ENCODE assay signal across 5 cellular contexts in the genomic region with DNA sequence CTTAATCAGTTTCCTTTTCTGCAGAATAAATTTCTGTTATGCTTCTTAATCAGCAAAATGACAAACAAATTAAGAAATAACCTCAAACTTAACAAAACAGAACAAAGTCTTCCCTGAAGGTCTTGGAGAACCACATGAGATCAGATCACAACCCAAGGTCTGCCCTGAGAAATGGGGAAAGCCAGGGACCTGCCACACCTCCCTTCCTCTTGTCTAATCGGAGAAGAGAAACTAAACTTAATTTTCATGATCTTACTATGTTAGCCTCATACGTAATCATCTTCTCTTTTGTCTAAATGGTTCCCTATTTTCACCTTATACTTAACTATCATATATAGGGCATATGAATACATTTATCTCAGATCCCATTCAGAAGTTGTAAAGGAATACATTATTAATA.
A peak's percentile ranks its signal among the peaks of the same experiment; 100 is the strongest.
DNase-seq lines count a peak whose midpoint lies in the region; ATAC-seq, FAIRE-seq and TF ChIP-seq lines count a peak whose summit lies in the region.
"Not testable (repeated sequence)": the region's sequence is repeated elsewhere in the genome, so short reads cannot be mapped to it uniquely, and the experiment has no call there.

No MANE protein-coding gene starts in this region.

- intact Hi-C loops in GM12878 (cut with micrococcal nuclease; ENCODE audit: unreplicated experiment): not testable (repeated sequence)

- H2AFZ ChIP-seq in GM12878 (ENCODE audit: control insufficient read depth, low read depth, low read length): not testable (repeated sequence)

- not testable (repeated sequence) for BruUV-seq in GM12878 (replicated peaks; lab: Mats Ljungman, UMichigan)

- H3K36me3 ChIP-seq in GM12878 (ENCODE audit: control insufficient read depth in 2 of 2, insufficient read depth in 2 of 2, low read length in 1 of 2): not testable (repeated sequence)

- not testable (repeated sequence) for H3K27me3 ChIP-seq in GM12878 (replicated peaks in 1 of 2; ENCODE audit: control insufficient read depth in 2 of 2, insufficient read depth in 2 of 2, low read length in 1 of 2)

- ATAC-seq in GM18868 (IDR thresholded peaks at IDR 0.05; ENCODE audit: unreplicated experiment): peak; percentile 75
- ATAC-seq in GM21717 (IDR thresholded peaks at IDR 0.05; ENCODE audit: unreplicated experiment): peak; percentile 44
- peak; percentile 50 for ATAC-seq in HG02852 (IDR thresholded peaks at IDR 0.05; ENCODE audit: unreplicated experiment)
- ATAC-seq in HG03432 (IDR thresholded peaks at IDR 0.05; ENCODE audit: unreplicated experiment): peak; percentile 53
- ATAC-seq in GM12878: peak; percentile 61

- H3K4me1 ChIP-seq in GM12878 (ENCODE audit: control insufficient read depth, insufficient read depth, low read length): not testable (repeated sequence)

- H3K9me3 ChIP-seq in GM12878 (replicated peaks; ENCODE audit: control insufficient read depth, insufficient read depth, low read length): not testable (repeated sequence)

- RAD21 ChIA-PET in GM12878 (lab: Charles Lee; ENCODE audit: unreplicated experiment): not testable (repeated sequence)

- not testable (repeated sequence) for H4K20me1 ChIP-seq in GM12878 (ENCODE audit: control insufficient read depth, insufficient read depth)

- H3K27ac ChIP-seq in GM12878 (ENCODE audit: control insufficient read depth, insufficient read depth): not testable (repeated sequence)

- TF ChIP-seq RAD21 in GM12878 (IDR thresholded peaks at IDR 0.05; ENCODE audit: insufficient read depth, low read depth, low read length): not testable (repeated sequence)

- H3K9ac ChIP-seq in GM12878 (ENCODE audit: control insufficient read depth, insufficient read depth, low read length): not testable (repeated sequence)

- not testable (repeated sequence) for DNase-seq in GM12878 (ENCODE audit: low read depth, low spot score)

- H3K79me2 ChIP-seq in GM12878 (ENCODE audit: control insufficient read depth, insufficient read depth, low read length): not testable (repeated sequence)

- CTCF ChIA-PET in GM12878 (lab: Yijun Ruan, JAX): not testable (repeated sequence)

- not testable (repeated sequence) for FAIRE-seq in GM12878 (lab: Jason Lieb, UNC)

- not testable (repeated sequence) for TF ChIP-seq EP300 in GM12878 (IDR thresholded peaks at IDR 0.05; ENCODE audit: borderline replicate concordance in 1 of 2, control insufficient read depth in 1 of 2, low read depth in 2 of 2, low read length in 2 of 2)

- not testable (repeated sequence) for TF ChIP-seq CTCF in GM12878 (IDR thresholded peaks at IDR 0.05 in 2 of 3, conservative IDR thresholded peaks at IDR 0.05 in 1 of 3; ENCODE audit: control insufficient read depth in 2 of 3, extremely low read depth in 1 of 3, insufficient read depth in 1 of 3, low read depth in 3 of 3, low read length in 3 of 3)

- H3K4me2 ChIP-seq in GM12878 (ENCODE audit: control insufficient read depth, insufficient read depth): not testable (repeated sequence)

- POLR2A ChIA-PET in GM12878 (lab: Charles Lee): not testable (repeated sequence)

- SMC1A ChIA-PET in GM12878 (lab: Charles Lee; ENCODE audit: uncharacterized antibody, unreplicated experiment): not testable (repeated sequence)

- not testable (repeated sequence) for H3K4me3 ChIP-seq in GM12878

- in situ Hi-C loops in GM12878 (cut with MboI): not testable (repeated sequence)

- 0% methylated on average over 2 of the region's 2 CpGs for WGBS in GM12878 (ENCODE audit: insufficient coverage, insufficient replicate concordance, low lambda C conversion rate, missing lambda C conversion rate)

- TF ChIP-seq POLR2A in GM12878 (IDR thresholded peaks at IDR 0.05; ENCODE audit: low read depth, low read length): not testable (repeated sequence)
